18 cellular contexts compared by ENCODE assay signal in genomic region chr4:3858046-3858730, GRCh38.
DNase-seq lines count a peak whose midpoint lies in the region; ATAC-seq, FAIRE-seq and TF ChIP-seq lines count a peak whose summit lies in the region.
"Had no signal": no experiment of that assay in that cellular context is flagged by ENCODE, and none has a peak within 500 bp of the region (broad histone marks: within the 10 kb centered on the region; RNA-seq: fewer than 3 reads in every experiment).

No MANE protein-coding gene starts in this region.

- peak overlapping the region; percentile 31 for H3K4me2 ChIP-seq in Loucy (ENCODE audit: low read depth, low read length, poor library complexity, severe bottlenecking)
- H3K4me2 ChIP-seq: BLaER1 had no signal

- H3F3A ChIP-seq in Loucy (ENCODE audit: low read depth): no peaks in the 10 kb centered on the region

- H4K20me1 ChIP-seq in Loucy (ENCODE audit: insufficient read depth, low read length, poor library complexity, severe bottlenecking): no peaks in the 10 kb centered on the region
- H4K20me1 ChIP-seq: BLaER1 had no signal

- no peak for TF ChIP-seq POLR2A in erythroblast (IDR thresholded peaks at IDR 0.05; ENCODE audit: low read length)

- no peak overlapping the region for H3K27ac Mint-ChIP-seq in activated naive CD8-positive, alpha-beta T cell treated with anti-CD3 and anti-CD28 coated beads, Interleukin-2, amount 50 U/mL, for 24 hours
- H3K27ac Mint-ChIP-seq in activated naive CD8-positive, alpha-beta T cell treated with anti-CD3 and anti-CD28 coated beads for 36 hours: no peak overlapping the region

- no peak overlapping the region for H3K9ac ChIP-seq in Loucy (ENCODE audit: low read depth, low read length, poor library complexity, severe bottlenecking)
- no peak overlapping the region for H3K9ac ChIP-seq in kidney (ENCODE audit: low read length in 2 of 2)
- H3K9ac ChIP-seq: BLaER1 had no signal

- ATAC-seq in activated naive CD8-positive, alpha-beta T cell treated with anti-CD3 and anti-CD28 coated beads, Interleukin-2, amount 50 U/mL, for 24 hours: peak; percentile 33
- no peak for ATAC-seq in HG03469 (IDR thresholded peaks at IDR 0.05; ENCODE audit: unreplicated experiment)

- no peak for DNase-seq in activated naive CD8-positive, alpha-beta T cell treated with anti-CD3 and anti-CD28 coated beads, Interleukin-2, amount 50 U/mL, for 24 hours
- DNase-seq in activated naive CD8-positive, alpha-beta T cell treated with anti-CD3 and anti-CD28 coated beads for 36 hours: no peak
- peak; percentile 27 for DNase-seq in kidney
- no peak for DNase-seq in erythroblast (lab: John Stamatoyannopoulos, UW)
- no peak for DNase-seq in NCI-H1930 (lab: John Stamatoyannopoulos, UW)
- DNase-seq: CD8-positive, alpha-beta memory T cell; DMS 273 treated with DMSO at 0.1 percent for 48 hours; KBM-7; NCI-H1092; NCI-H187 treated with DMSO at 0.1 percent for 48 hours; NCI-H2227 treated with DMSO at 0.1 percent for 48 hours; NCI-H526 treated with DMSO at 0.1 percent for 48 hours; SHP77 treated with DMSO at 0.1 percent for 48 hours had no signal

- H3K4me3 ChIP-seq in Loucy (ENCODE audit: low read length, poor library complexity, severe bottlenecking): no peak overlapping the region
- no peak overlapping the region for H3K4me3 ChIP-seq in kidney (ENCODE audit: low read length in 2 of 2)
- H3K4me3 ChIP-seq: BLaER1 had no signal

- H3K4me1 ChIP-seq in Loucy (ENCODE audit: insufficient read depth, low read length, poor library complexity, severe bottlenecking) (no peaks in the 10 kb centered on the region), kidney (ENCODE audit: control insufficient read depth in 1 of 2, insufficient read depth in 1 of 2, low read depth in 1 of 2, low read length in 2 of 2) (no peaks in the 10 kb centered on the region)

- no peaks in the 10 kb centered on the region for H3K27me3 ChIP-seq in Loucy (ENCODE audit: insufficient read depth, low read length, poor library complexity, severe bottlenecking)
- H3K27me3 ChIP-seq: BLaER1 had no signal

- no peaks in the 10 kb centered on the region for H3K36me3 ChIP-seq in Loucy (ENCODE audit: insufficient read depth, low read length)
- H3K36me3 ChIP-seq in kidney (ENCODE audit: control insufficient read depth in 1 of 2, insufficient read depth in 2 of 2, low read length in 2 of 2): no peaks in the 10 kb centered on the region
- H3K36me3 ChIP-seq: BLaER1 had no signal

- no peaks in the 10 kb centered on the region for H3K9me3 Mint-ChIP-seq in activated naive CD8-positive, alpha-beta T cell treated with anti-CD3 and anti-CD28 coated beads, Interleukin-2, amount 50 U/mL, for 24 hours
- no peaks in the 10 kb centered on the region for H3K9me3 Mint-ChIP-seq in activated naive CD8-positive, alpha-beta T cell treated with anti-CD3 and anti-CD28 coated beads for 36 hours
- H3K9me3 Mint-ChIP-seq: CD8-positive, alpha-beta memory T cell had no signal

- no peaks in the 10 kb centered on the region for H3K36me3 Mint-ChIP-seq in activated naive CD8-positive, alpha-beta T cell treated with anti-CD3 and anti-CD28 coated beads, Interleukin-2, amount 50 U/mL, for 24 hours (ENCODE audit: low read depth)
- no peaks in the 10 kb centered on the region for H3K36me3 Mint-ChIP-seq in activated naive CD8-positive, alpha-beta T cell treated with anti-CD3 and anti-CD28 coated beads for 36 hours
- H3K36me3 Mint-ChIP-seq: CD8-positive, alpha-beta memory T cell had no signal

- H3K9me2 ChIP-seq in Loucy (replicated peaks; ENCODE audit: low read depth, low read length): no peaks in the 10 kb centered on the region

- no peak for TF ChIP-seq CTCF in Loucy (conservative IDR thresholded peaks at IDR 0.05; ENCODE audit: low read length)
- no peak for TF ChIP-seq CTCF in kidney (IDR thresholded peaks at IDR 0.05; ENCODE audit: borderline replicate concordance, extremely low read depth, insufficient read depth)

- H3K4me1 Mint-ChIP-seq in activated naive CD8-positive, alpha-beta T cell treated with anti-CD3 and anti-CD28 coated beads, Interleukin-2, amount 50 U/mL, for 24 hours: no peaks in the 10 kb centered on the region
- no peaks in the 10 kb centered on the region for H3K4me1 Mint-ChIP-seq in activated naive CD8-positive, alpha-beta T cell treated with anti-CD3 and anti-CD28 coated beads for 36 hours

- peaks cover 16% of the 10 kb centered on the region for H3K27me3 Mint-ChIP-seq in activated naive CD8-positive, alpha-beta T cell treated with anti-CD3 and anti-CD28 coated beads, Interleukin-2, amount 50 U/mL, for 24 hours
- H3K27me3 Mint-ChIP-seq in activated naive CD8-positive, alpha-beta T cell treated with anti-CD3 and anti-CD28 coated beads for 36 hours: peaks cover 12% of the 10 kb centered on the region

- no peak for FAIRE-seq in kidney (lab: Jason Lieb, UNC)
- FAIRE-seq: H54, HTR-8/SVneo had no signal

- no peak overlapping the region for H3K4me3 Mint-ChIP-seq in activated naive CD8-positive, alpha-beta T cell treated with anti-CD3 and anti-CD28 coated beads, Interleukin-2, amount 50 U/mL, for 24 hours
- H3K4me3 Mint-ChIP-seq in activated naive CD8-positive, alpha-beta T cell treated with anti-CD3 and anti-CD28 coated beads for 36 hours: no peak overlapping the region
- H3K4me3 Mint-ChIP-seq: CD8-positive, alpha-beta memory T cell had no signal

- intact Hi-C loops in kidney (cut with DNase I): no loop called here

- no peak overlapping the region for H3K27ac ChIP-seq in kidney (ENCODE audit: low read depth in 2 of 2, low read length in 2 of 2)
- H3K27ac ChIP-seq: BLaER1 had no signal

- peak overlapping the region; percentile 65; the same call in 1 of the 2 replicates for H2AFZ ChIP-seq in Loucy (ENCODE audit: low read length)

- H3K79me2 ChIP-seq in Loucy (ENCODE audit: insufficient read depth, low read length): no peaks in the 10 kb centered on the region

- H3K9me3 ChIP-seq in Loucy (ENCODE audit: insufficient read depth, low read depth, low read length) (no peaks in the 10 kb centered on the region), kidney (ENCODE audit: control insufficient read depth in 1 of 2, low read length in 2 of 2) (no peaks in the 10 kb centered on the region)
- H3K9me3 ChIP-seq: BLaER1 had no signal
